Comparison of ENCODE assay signal across 9 cellular contexts in the genomic region with DNA sequence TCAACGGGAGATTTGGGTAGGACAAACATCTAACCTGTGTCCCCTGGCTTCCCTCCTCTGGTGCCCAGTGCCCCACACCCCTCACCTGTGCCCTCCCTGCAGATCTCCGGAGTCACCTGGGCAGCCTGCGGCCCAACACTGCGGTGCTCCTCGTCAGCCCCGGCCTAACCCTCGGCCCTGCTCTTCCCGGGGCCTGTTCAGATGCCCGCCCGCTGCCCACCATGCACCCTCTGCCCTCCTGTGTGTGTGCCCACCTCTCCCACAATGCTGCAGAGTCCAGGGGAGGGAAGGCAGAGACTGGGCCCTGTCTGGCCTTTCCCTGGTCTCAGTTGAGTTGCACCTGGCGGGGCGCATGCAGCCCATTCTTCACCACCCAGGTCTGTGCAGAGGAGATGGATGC.
"Had no signal": no experiment of that assay in that cellular context is flagged by ENCODE, and none has a peak within 500 bp of the region (broad histone marks: within the 10 kb centered on the region; RNA-seq: fewer than 3 reads in every experiment).

No MANE protein-coding gene starts in this region.

- H3K36me3 ChIP-seq: HAP-1 had no signal

- H3K4me3 ChIP-seq: GM23248, HAP-1 had no signal

- H3K4me3 Mint-ChIP-seq: HFFc6, IgD-negative memory B cell had no signal

- ATAC-seq: HCT116, HepG2 had no signal

- H3K27ac Mint-ChIP-seq: HFFc6, IgD-negative memory B cell had no signal

- DNase-seq: GM23248, GOT3, H7, HFFc6 had no signal

- H3K27me3 Mint-ChIP-seq: IgD-negative memory B cell had no signal

- H3K9ac ChIP-seq: GM23248 had no signal

- H3K36me3 Mint-ChIP-seq: IgD-negative memory B cell had no signal

- H2AFZ ChIP-seq: GM23248 had no signal

- H3K4me1 Mint-ChIP-seq: IgD-negative memory B cell had no signal

- H3K9me3 ChIP-seq: HAP-1 had no signal

- H3K27ac ChIP-seq: GM23248, HL-60 had no signal

- H3K4me1 ChIP-seq: HAP-1 had no signal
